ENCODE assay signal across 1 cellular context in the genomic region with DNA sequence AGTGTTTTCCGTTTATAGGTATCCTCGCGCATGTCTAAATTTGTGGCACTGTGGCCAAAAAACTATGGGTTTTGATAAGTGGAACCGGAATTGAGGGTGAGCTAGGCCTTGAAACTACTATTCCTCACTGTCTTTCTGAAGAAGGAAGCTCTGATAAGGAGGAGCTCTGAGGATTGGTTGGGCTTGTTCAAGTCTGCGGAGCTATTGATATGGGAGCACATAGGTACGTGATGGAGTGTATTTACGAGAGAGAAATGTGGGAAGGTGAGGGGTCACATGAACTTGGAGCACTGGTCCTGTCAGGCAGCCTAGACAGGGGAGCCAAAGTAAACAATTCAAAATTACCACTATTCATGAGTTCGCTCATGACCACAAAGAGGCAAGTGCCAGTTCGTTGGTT.
TF ChIP-seq lines count a peak whose summit lies in the region.

No MANE protein-coding gene starts in this region.

TF ChIP-seq in HepG2, 621 proteins besides CTCF, POLR2A, EP300 and RAD21 (continued from another document):
- TF ChIP-seq ZMYM2 (CRISPR knock-in tag; IDR thresholded peaks at IDR 0.05) (no peak), ZNF569 (CRISPR knock-in tag; IDR thresholded peaks at IDR 0.05; ENCODE audit: borderline replicate concordance) (no peak)
